Comparison of ENCODE assay signal across 8 cellular contexts in the genomic region with DNA sequence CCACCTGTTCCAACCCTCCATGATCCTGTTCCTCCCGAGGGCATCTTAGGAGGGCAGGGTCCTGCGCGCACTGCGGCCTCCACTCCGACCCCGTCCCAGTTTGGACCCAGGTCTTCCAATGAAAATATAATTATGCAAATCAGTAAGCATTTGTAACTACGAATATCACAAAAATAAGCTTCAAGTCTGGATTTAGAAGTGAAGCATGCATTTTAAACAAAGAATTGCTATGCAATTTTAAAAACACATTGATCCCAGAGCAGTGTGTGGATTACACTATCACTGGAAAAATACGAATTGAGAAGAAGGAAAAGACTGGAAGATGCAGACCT. TPM values are rescaled to one million over a fixed set of nuclear protein-coding genes. Genes with fewer than 3 reads are reported as not detected.
DNase-seq lines count a peak whose midpoint lies in the region; ATAC-seq and TF ChIP-seq lines count a peak whose summit lies in the region.

No MANE protein-coding gene starts in this region.

- BruUV-seq in MCF 10A (replicated peaks; lab: Mats Ljungman, UMichigan): no TSS peak

- H3K36me3 ChIP-seq in left ventricle myocardium inferior: peaks cover 3% of the 10 kb centered on the region
- no peaks in the 10 kb centered on the region for H3K36me3 ChIP-seq in aorta (ENCODE audit: control insufficient read depth in 1 of 2, insufficient read depth in 2 of 2, low read length in 1 of 2)

- H3K9me3 ChIP-seq in left ventricle myocardium inferior (replicated peaks) (no peaks in the 10 kb centered on the region), aorta (ENCODE audit: control insufficient read depth, low read length) (no peaks in the 10 kb centered on the region)

- peaks cover 7% of the 10 kb centered on the region for H3K27me3 Mint-ChIP-seq in MCF 10A (ENCODE audit: insufficient read depth, unreplicated experiment)
- peaks cover 4% of the 10 kb centered on the region for H3K27me3 Mint-ChIP-seq in mesothelial cell of epicardium (ENCODE audit: low read depth)

- POLR2A ChIA-PET in MCF 10A (lab: Yijun Ruan, JAX): interaction anchor here (0.6 to 4.8 kb wide), 29 partner anchors 9 to 1916 kb away, joined by 3 to 43 read pairs (median 4); partner anchors contain the start of gene DIP2A

- H3K27me3 ChIP-seq in left ventricle myocardium inferior (ENCODE audit: low read depth) (no peaks in the 10 kb centered on the region), aorta (ENCODE audit: control insufficient read depth in 1 of 2, insufficient read depth in 2 of 2, low read length in 1 of 2) (no peaks in the 10 kb centered on the region)

- no peak for TF ChIP-seq CTCF in left ventricle myocardium inferior (IDR thresholded peaks at IDR 0.05; ENCODE audit: borderline replicate concordance)
- no peak for TF ChIP-seq CTCF in MCF 10A (IDR thresholded peaks at IDR 0.05; ENCODE audit: unreplicated experiment)
- TF ChIP-seq CTCF in mesothelial cell of epicardium (IDR thresholded peaks at IDR 0.05; ENCODE audit: unreplicated experiment): no peak

- peak overlapping the region; percentile 96 for H3K4me3 Mint-ChIP-seq in MCF 10A (ENCODE audit: unreplicated experiment)
- H3K4me3 Mint-ChIP-seq in mesothelial cell of epicardium: peak overlapping the region; percentile 86

- ATAC-seq in left ventricle myocardium superior: no peak
- no peak for ATAC-seq in aorta (ENCODE audit: low FRiP score)
- ATAC-seq in left colon: no peak
- no peak for ATAC-seq in GM18868 (IDR thresholded peaks at IDR 0.05; ENCODE audit: unreplicated experiment)
- ATAC-seq in HG03139 (IDR thresholded peaks at IDR 0.05; ENCODE audit: unreplicated experiment): no peak

- peak overlapping the region; percentile 99 for H3K27ac ChIP-seq in left ventricle myocardium inferior (replicated peaks)
- H3K27ac ChIP-seq in aorta (ENCODE audit: low read depth in 1 of 2, low read length in 2 of 2): peak overlapping the region in 1 of 2 donors; percentile 95

- H3K4me1 Mint-ChIP-seq in MCF 10A (ENCODE audit: insufficient read depth, unreplicated experiment) (peaks cover 34% of the 10 kb centered on the region), mesothelial cell of epicardium (peaks cover 35% of the 10 kb centered on the region)

- peak overlapping the region; percentile 91 for H3K27ac Mint-ChIP-seq in MCF 10A (ENCODE audit: low read depth, unreplicated experiment)
- peak overlapping the region; percentile 98 for H3K27ac Mint-ChIP-seq in mesothelial cell of epicardium

- intact Hi-C loops in left ventricle myocardium inferior (cut with micrococcal nuclease): no loop called here
- intact Hi-C loops in left ventricle myocardium superior (cut with micrococcal nuclease): no loop called here
- intact Hi-C loops in MCF 10A (cut with micrococcal nuclease): no loop called here
- intact Hi-C loops in aorta (cut with DNase I): no loop called here
- intact Hi-C loops in left colon (cut with DNase I, micrococcal nuclease): no loop called here

- H3K4me1 ChIP-seq in left ventricle myocardium inferior: peaks cover 56% of the 10 kb centered on the region
- no peaks in the 10 kb centered on the region for H3K4me1 ChIP-seq in aorta (ENCODE audit: control insufficient read depth in 1 of 2, insufficient read depth in 2 of 2, low read length in 2 of 2)

- CTCF ChIA-PET in MCF 10A (lab: Yijun Ruan, JAX): interaction anchor here (0.7 to 0.9 kb wide), 2 partner anchors 179 to 1286 kb away, joined by 4 to 5 read pairs; no protein-coding TSS in a partner anchor

- no peaks in the 10 kb centered on the region for H3K9me3 Mint-ChIP-seq in MCF 10A (ENCODE audit: unreplicated experiment)
- peaks cover 5% of the 10 kb centered on the region for H3K9me3 Mint-ChIP-seq in mesothelial cell of epicardium

- 3 to 4% methylated on average over 8 of the region's 8 CpGs for WGBS in aorta, 2 donors

- H3K36me3 Mint-ChIP-seq in MCF 10A (ENCODE audit: insufficient read depth, unreplicated experiment) (peaks cover 26% of the 10 kb centered on the region), mesothelial cell of epicardium (peaks cover 4% of the 10 kb centered on the region)

- no peak for DNase-seq in left ventricle myocardium inferior
- no peak for DNase-seq in left ventricle myocardium superior
- no peak for DNase-seq in MCF 10A (ENCODE audit: unreplicated experiment)
- DNase-seq in mesothelial cell of epicardium (ENCODE audit: low spot score in 2 of 2, unreplicated experiment in 2 of 2): no peak
- no peak for DNase-seq in aorta
- DNase-seq in left colon: no peak

- H3K4me3 ChIP-seq in left ventricle myocardium inferior (peak overlapping the region; percentile 95), aorta (ENCODE audit: low read length in 2 of 2) (peak overlapping the region; percentile 66 to 75)

RNA-seq across cellular contexts. Expression of gene PRMT2, which starts 0.7 kb away (rescaled TPM):
- 56.4 TPM for total RNA-seq in left ventricle myocardium inferior
- 56.8 TPM for total RNA-seq in left ventricle myocardium superior
- 60.2 and 62.2 TPM in 2 replicates for total RNA-seq in MCF 10A (2022)
- total RNA-seq in mesothelial cell of epicardium: 80.0 to 85.5 TPM (median 84.4 TPM) in 3 replicates
- 100 to 1,000 TPM; 118 to 139 TPM for total RNA-seq in aorta
- polyA plus RNA-seq in aorta: 100 to 1,000 TPM; 134 to 140 TPM
- 10 to 100 TPM; 63.2 to 77.3 TPM for total RNA-seq in left colon

RNA-seq across cellular contexts. Expression of gene S100B, which starts 31.3 kb away (rescaled TPM):
- 2.8 TPM for total RNA-seq in left ventricle myocardium inferior
- 3.5 TPM for total RNA-seq in left ventricle myocardium superior
- not detected in 2 replicates for total RNA-seq in MCF 10A (2022)
- 0.27 TPM in 2 of 3 replicates, not detected in the other for total RNA-seq in mesothelial cell of epicardium
- total RNA-seq in aorta: 1 to 10 TPM; 6.1 to 8.7 TPM
- polyA plus RNA-seq in aorta: 1 to 10 TPM; 1.1 to 5.1 TPM
- 1 to 10 TPM; 1.0 to 7.4 TPM for total RNA-seq in left colon
